ENCODE assay signal across 25 cellular contexts in genomic region chr2:85698184-85698879, GRCh38. TPM values are rescaled to one million over a fixed set of nuclear protein-coding genes. Genes with fewer than 3 reads are reported as not detected.
DNase-seq lines count a peak whose midpoint lies in the region; ATAC-seq and TF ChIP-seq lines count a peak whose summit lies in the region.
"Had no signal": no experiment of that assay in that cellular context is flagged by ENCODE, and none has a peak within 500 bp of the region (broad histone marks: within the 10 kb centered on the region; RNA-seq: fewer than 3 reads in every experiment).

No MANE protein-coding gene starts in this region.

- H3K27me3 Mint-ChIP-seq in activated CD4-positive, alpha-beta memory T cell treated with anti-CD3 and anti-CD28 coated beads, Interleukin-2, amount 10 ng/mL, durations not matched to agents 7 days and 5 days = no peaks in the 10 kb centered on the region
- H3K27me3 Mint-ChIP-seq in activated CD4-positive, alpha-beta memory T cell treated with anti-CD3 and anti-CD28 coated beads for 36 hours = no peaks in the 10 kb centered on the region
- H3K27me3 Mint-ChIP-seq in dendritic cell treated with granulocyte-macrophage colony-stimulating factor and Interleukin-4, amounts not matched to agents 40 ng/mL and 50 ng/mL, for 4 days = no peaks in the 10 kb centered on the region
- H3K27me3 Mint-ChIP-seq: CD4-positive, alpha-beta memory T cell; memory B cell had no signal

- H3K9ac ChIP-seq in Loucy (ENCODE audit: low read depth, low read length, poor library complexity, severe bottlenecking) = no peak overlapping the region

- no peak for TF ChIP-seq CTCF in Loucy (conservative IDR thresholded peaks at IDR 0.05; ENCODE audit: low read length)

- H3K9me3 ChIP-seq in Loucy (ENCODE audit: insufficient read depth, low read depth, low read length) = no peaks in the 10 kb centered on the region

- H3K4me3 Mint-ChIP-seq in activated CD4-positive, alpha-beta memory T cell treated with anti-CD3 and anti-CD28 coated beads, Interleukin-2, amount 10 ng/mL, durations not matched to agents 7 days and 5 days = peak overlapping the region; percentile 21
- H3K4me3 Mint-ChIP-seq in activated CD4-positive, alpha-beta memory T cell treated with anti-CD3 and anti-CD28 coated beads for 36 hours = no peak overlapping the region
- H3K4me3 Mint-ChIP-seq in dendritic cell treated with granulocyte-macrophage colony-stimulating factor and Interleukin-4, amounts not matched to agents 40 ng/mL and 50 ng/mL, for 4 days = no peak overlapping the region
- H3K4me3 Mint-ChIP-seq in stimulated activated effector memory CD8-positive, alpha-beta T cell treated with anti-CD3 and anti-CD28 coated beads, Interleukin-12 subunit alpha, Interleukin-12 subunit beta, amount 100 ng/mL, for 72 hours = peak overlapping the region; percentile 76
- H3K4me3 Mint-ChIP-seq: HFFc6, memory B cell, nephron had no signal

- no peak for DNase-seq in activated CD4-positive, alpha-beta memory T cell treated with anti-CD3 and anti-CD28 coated beads, Interleukin-2, amount 10 ng/mL, durations not matched to agents 7 days and 5 days
- DNase-seq in activated CD4-positive, alpha-beta memory T cell treated with anti-CD3 and anti-CD28 coated beads for 36 hours = no peak
- DNase-seq in stimulated activated effector memory CD8-positive, alpha-beta T cell treated with anti-CD3 and anti-CD28 coated beads, Interleukin-12 subunit alpha, Interleukin-12 subunit beta, amount 100 ng/mL, for 72 hours (ENCODE audit: low spot score in 2 of 2) = no peak
- DNase-seq in NCI-H82 treated with DMSO at 0.1 percent for 48 hours (lab: John Stamatoyannopoulos, UW; ENCODE audit: unreplicated experiment) (no peak), SHP77 treated with DMSO at 0.1 percent for 48 hours (lab: John Stamatoyannopoulos, UW) (no peak)
- no peak for DNase-seq in activated effector memory CD4-positive, alpha-beta T cell treated with Interleukin-2 at 50 U/mL for 16 hours
- DNase-seq: ACHN; CD4-positive, alpha-beta memory T cell; HFFc6; KG1; NCI-H1092 treated with DMSO at 0.1 percent for 48 hours; NCI-H510A treated with DMSO at 0.1 percent for 48 hours; stimulated activated CD4-positive, alpha-beta T cell treated with anti-CD3 and anti-CD28 coated beads, Interleukin-4, amount 100 ng/mL, for 1 hour; WERI-Rb-1 had no signal

- peak overlapping the region; percentile 58; the same call in 1 of the 2 replicates for H2AFZ ChIP-seq in Loucy (ENCODE audit: low read length)
- H2AFZ ChIP-seq: hepatocyte had no signal

- intact Hi-C loops in activated CD4-positive, alpha-beta memory T cell treated with anti-CD3 and anti-CD28 coated beads for 36 hours (cut with micrococcal nuclease) = no loop called here
- intact Hi-C loops in dendritic cell treated with granulocyte-macrophage colony-stimulating factor and Interleukin-4, amounts not matched to agents 40 ng/mL and 50 ng/mL, for 4 days (cut with micrococcal nuclease) = no loop called here

- POLR2A ChIA-PET in activated CD4-positive, alpha-beta memory T cell treated with anti-CD3 and anti-CD28 coated beads, Interleukin-2, amount 10 ng/mL, durations not matched to agents 7 days and 5 days (lab: Charles Lee) = interaction anchor here (0.5 to 3.0 kb wide), 6 partner anchors 9 to 94 kb away, joined by 3 to 14 read pairs (median 4); no protein-coding TSS in a partner anchor
- POLR2A ChIA-PET in activated CD4-positive, alpha-beta memory T cell treated with anti-CD3 and anti-CD28 coated beads for 36 hours (lab: Charles Lee) = no interaction called here

- H3K4me1 ChIP-seq in Loucy (ENCODE audit: insufficient read depth, low read length, poor library complexity, severe bottlenecking) = peaks cover 9% of the 10 kb centered on the region

- peak overlapping the region; percentile 64 for H3K27ac Mint-ChIP-seq in activated CD4-positive, alpha-beta memory T cell treated with anti-CD3 and anti-CD28 coated beads, Interleukin-2, amount 10 ng/mL, durations not matched to agents 7 days and 5 days
- H3K27ac Mint-ChIP-seq in activated CD4-positive, alpha-beta memory T cell treated with anti-CD3 and anti-CD28 coated beads for 36 hours = no peak overlapping the region
- H3K27ac Mint-ChIP-seq in dendritic cell treated with granulocyte-macrophage colony-stimulating factor and Interleukin-4, amounts not matched to agents 40 ng/mL and 50 ng/mL, for 4 days = peak overlapping the region; percentile 25
- H3K27ac Mint-ChIP-seq in stimulated activated effector memory CD8-positive, alpha-beta T cell treated with anti-CD3 and anti-CD28 coated beads, Interleukin-12 subunit alpha, Interleukin-12 subunit beta, amount 100 ng/mL, for 72 hours = peak overlapping the region; percentile 91
- H3K27ac Mint-ChIP-seq: CD4-positive, alpha-beta memory T cell; HFFc6; memory B cell; nephron had no signal

- no peak for ATAC-seq in stimulated activated effector memory CD8-positive, alpha-beta T cell treated with anti-CD3 and anti-CD28 coated beads, Interleukin-12 subunit alpha, Interleukin-12 subunit beta, amount 100 ng/mL, for 72 hours

- H3K4me2 ChIP-seq in Loucy (ENCODE audit: low read depth, low read length, poor library complexity, severe bottlenecking) = no peak overlapping the region
- H3K4me2 ChIP-seq: hepatocyte, smooth muscle cell had no signal

- no peaks in the 10 kb centered on the region for H3K9me2 ChIP-seq in Loucy (replicated peaks; ENCODE audit: low read depth, low read length)

- H3K79me2 ChIP-seq in Loucy (ENCODE audit: insufficient read depth, low read length) = no peaks in the 10 kb centered on the region
- H3K79me2 ChIP-seq: hepatocyte had no signal

- H3K27me3 ChIP-seq in Loucy (ENCODE audit: insufficient read depth, low read length, poor library complexity, severe bottlenecking) = no peaks in the 10 kb centered on the region
- H3K27me3 ChIP-seq: hepatocyte had no signal

- H3K9me3 Mint-ChIP-seq in activated CD4-positive, alpha-beta memory T cell treated with anti-CD3 and anti-CD28 coated beads, Interleukin-2, amount 10 ng/mL, durations not matched to agents 7 days and 5 days = no peaks in the 10 kb centered on the region
- H3K9me3 Mint-ChIP-seq in activated CD4-positive, alpha-beta memory T cell treated with anti-CD3 and anti-CD28 coated beads for 36 hours = no peaks in the 10 kb centered on the region
- H3K9me3 Mint-ChIP-seq in dendritic cell treated with granulocyte-macrophage colony-stimulating factor and Interleukin-4, amounts not matched to agents 40 ng/mL and 50 ng/mL, for 4 days = peaks cover 7% of the 10 kb centered on the region
- no peaks in the 10 kb centered on the region for H3K9me3 Mint-ChIP-seq in stimulated activated effector memory CD8-positive, alpha-beta T cell treated with anti-CD3 and anti-CD28 coated beads, Interleukin-12 subunit alpha, Interleukin-12 subunit beta, amount 100 ng/mL, for 72 hours
- H3K9me3 Mint-ChIP-seq: CD4-positive, alpha-beta memory T cell; HFFc6; memory B cell; nephron had no signal

- H3K36me3 Mint-ChIP-seq in activated CD4-positive, alpha-beta memory T cell treated with anti-CD3 and anti-CD28 coated beads, Interleukin-2, amount 10 ng/mL, durations not matched to agents 7 days and 5 days (ENCODE audit: low read depth) = peaks cover 7% of the 10 kb centered on the region
- H3K36me3 Mint-ChIP-seq in activated CD4-positive, alpha-beta memory T cell treated with anti-CD3 and anti-CD28 coated beads for 36 hours = no peaks in the 10 kb centered on the region
- no peaks in the 10 kb centered on the region for H3K36me3 Mint-ChIP-seq in dendritic cell treated with granulocyte-macrophage colony-stimulating factor and Interleukin-4, amounts not matched to agents 40 ng/mL and 50 ng/mL, for 4 days (ENCODE audit: low read depth)
- H3K36me3 Mint-ChIP-seq in stimulated activated effector memory CD8-positive, alpha-beta T cell treated with anti-CD3 and anti-CD28 coated beads, Interleukin-12 subunit alpha, Interleukin-12 subunit beta, amount 100 ng/mL, for 72 hours = peaks cover 60% of the 10 kb centered on the region
- H3K36me3 Mint-ChIP-seq: memory B cell had no signal

- no peak overlapping the region for H3K4me3 ChIP-seq in Loucy (ENCODE audit: low read length, poor library complexity, severe bottlenecking)
- H3K4me3 ChIP-seq: hepatocyte, smooth muscle cell had no signal

- no peaks in the 10 kb centered on the region for H4K20me1 ChIP-seq in Loucy (ENCODE audit: insufficient read depth, low read length, poor library complexity, severe bottlenecking)

- no peaks in the 10 kb centered on the region for H3K36me3 ChIP-seq in Loucy (ENCODE audit: insufficient read depth, low read length)
- H3K36me3 ChIP-seq: WERI-Rb-1 had no signal

- H3F3A ChIP-seq in Loucy (ENCODE audit: low read depth) = no peaks in the 10 kb centered on the region

- CTCF ChIA-PET in activated CD4-positive, alpha-beta memory T cell treated with anti-CD3 and anti-CD28 coated beads, Interleukin-2, amount 10 ng/mL, durations not matched to agents 7 days and 5 days (lab: Charles Lee) = interaction anchor here (1.0 to 3.6 kb wide), 5 partner anchors 8 to 61 kb away, joined by 3 to 21 read pairs (median 4); no protein-coding TSS in a partner anchor
- CTCF ChIA-PET in activated CD4-positive, alpha-beta memory T cell treated with anti-CD3 and anti-CD28 coated beads for 36 hours (lab: Charles Lee) = interaction anchor here (1.0 to 5.4 kb wide), 3 partner anchors 8 to 61 kb away, joined by 3 to 34 read pairs (median 9); no protein-coding TSS in a partner anchor

- peaks cover 57% of the 10 kb centered on the region for H3K4me1 Mint-ChIP-seq in activated CD4-positive, alpha-beta memory T cell treated with anti-CD3 and anti-CD28 coated beads, Interleukin-2, amount 10 ng/mL, durations not matched to agents 7 days and 5 days
- peaks cover 16% of the 10 kb centered on the region for H3K4me1 Mint-ChIP-seq in activated CD4-positive, alpha-beta memory T cell treated with anti-CD3 and anti-CD28 coated beads for 36 hours (ENCODE audit: low read depth)
- peaks cover 77% of the 10 kb centered on the region for H3K4me1 Mint-ChIP-seq in dendritic cell treated with granulocyte-macrophage colony-stimulating factor and Interleukin-4, amounts not matched to agents 40 ng/mL and 50 ng/mL, for 4 days (ENCODE audit: low read depth)
- peaks cover 46% of the 10 kb centered on the region for H3K4me1 Mint-ChIP-seq in stimulated activated effector memory CD8-positive, alpha-beta T cell treated with anti-CD3 and anti-CD28 coated beads, Interleukin-12 subunit alpha, Interleukin-12 subunit beta, amount 100 ng/mL, for 72 hours
- H3K4me1 Mint-ChIP-seq: nephron had no signal

RNA-seq across cellular contexts. Expression of gene GNLY, which starts 4.2 kb away (rescaled TPM):
- 100 to 1,000 TPM; 569 to 599 TPM for total RNA-seq in activated CD4-positive, alpha-beta memory T cell treated with anti-CD3 and anti-CD28 coated beads, Interleukin-2, amount 10 ng/mL, durations not matched to agents 7 days and 5 days
- total RNA-seq in activated CD4-positive, alpha-beta memory T cell treated with anti-CD3 and anti-CD28 coated beads for 36 hours = 10 to 100 TPM; 21.5 to 22.8 TPM
- total RNA-seq: bronchial epithelial cell, dermis microvascular lymphatic vessel endothelial cell, fibroblast of villous mesenchyme, hepatocyte, HFFc6, smooth muscle cell, urinary bladder had no signal

RNA-seq across cellular contexts. Expression of gene SFTPB, which starts 30.3 kb away (rescaled TPM):
- total RNA-seq in activated CD4-positive, alpha-beta memory T cell treated with anti-CD3 and anti-CD28 coated beads, Interleukin-2, amount 10 ng/mL, durations not matched to agents 7 days and 5 days = not detected
- not detected for total RNA-seq in activated CD4-positive, alpha-beta memory T cell treated with anti-CD3 and anti-CD28 coated beads for 36 hours
- total RNA-seq: bronchial epithelial cell; CD4-positive, alpha-beta memory T cell; dermis microvascular lymphatic vessel endothelial cell; fibroblast of villous mesenchyme; HFFc6; smooth muscle cell; T-helper 1 cell treated with Interleukin-12 subunit alpha and Interleukin-12 subunit beta and Interleukin-4 antibody, amounts not matched to agents 30 ng/mL and 1 ng/mL, for 36 hours; urinary bladder had no signal

RNA-seq across cellular contexts. Expression of gene ATOH8, which starts 55.5 kb away (rescaled TPM):
- under 1 TPM; 0.55 to 0.78 TPM for total RNA-seq in activated CD4-positive, alpha-beta memory T cell treated with anti-CD3 and anti-CD28 coated beads, Interleukin-2, amount 10 ng/mL, durations not matched to agents 7 days and 5 days
- not detected for total RNA-seq in activated CD4-positive, alpha-beta memory T cell treated with anti-CD3 and anti-CD28 coated beads for 36 hours
- total RNA-seq: CD4-positive, alpha-beta memory T cell had no signal

Comparison
In these comparisons a context has a peak if more than half of its experiments do, and no peak if none do; other contexts are left out.
1. H3K4me3 Mint-ChIP-seq: peak in activated CD4-positive, alpha-beta memory T cell treated with anti-CD3 and anti-CD28 coated beads, Interleukin-2, amount 10 ng/mL, durations not matched to agents 7 days and 5 days (single experiment) and stimulated activated effector memory CD8-positive, alpha-beta T cell treated with anti-CD3 and anti-CD28 coated beads, Interleukin-12 subunit alpha, Interleukin-12 subunit beta, amount 100 ng/mL, for 72 hours (single experiment); none in activated CD4-positive, alpha-beta memory T cell treated with anti-CD3 and anti-CD28 coated beads for 36 hours (single experiment) and dendritic cell treated with granulocyte-macrophage colony-stimulating factor and Interleukin-4, amounts not matched to agents 40 ng/mL and 50 ng/mL, for 4 days (single experiment).
2. RNA of gene GNLY, which starts 4.2 kb away (total RNA-seq): 569 to 599 TPM in activated CD4-positive, alpha-beta memory T cell treated with anti-CD3 and anti-CD28 coated beads, Interleukin-2, amount 10 ng/mL, durations not matched to agents 7 days and 5 days; 21.5 to 22.8 TPM in activated CD4-positive, alpha-beta memory T cell treated with anti-CD3 and anti-CD28 coated beads for 36 hours; every median in the first group is over 10 times any median in the second.